In the genomic region with DNA sequence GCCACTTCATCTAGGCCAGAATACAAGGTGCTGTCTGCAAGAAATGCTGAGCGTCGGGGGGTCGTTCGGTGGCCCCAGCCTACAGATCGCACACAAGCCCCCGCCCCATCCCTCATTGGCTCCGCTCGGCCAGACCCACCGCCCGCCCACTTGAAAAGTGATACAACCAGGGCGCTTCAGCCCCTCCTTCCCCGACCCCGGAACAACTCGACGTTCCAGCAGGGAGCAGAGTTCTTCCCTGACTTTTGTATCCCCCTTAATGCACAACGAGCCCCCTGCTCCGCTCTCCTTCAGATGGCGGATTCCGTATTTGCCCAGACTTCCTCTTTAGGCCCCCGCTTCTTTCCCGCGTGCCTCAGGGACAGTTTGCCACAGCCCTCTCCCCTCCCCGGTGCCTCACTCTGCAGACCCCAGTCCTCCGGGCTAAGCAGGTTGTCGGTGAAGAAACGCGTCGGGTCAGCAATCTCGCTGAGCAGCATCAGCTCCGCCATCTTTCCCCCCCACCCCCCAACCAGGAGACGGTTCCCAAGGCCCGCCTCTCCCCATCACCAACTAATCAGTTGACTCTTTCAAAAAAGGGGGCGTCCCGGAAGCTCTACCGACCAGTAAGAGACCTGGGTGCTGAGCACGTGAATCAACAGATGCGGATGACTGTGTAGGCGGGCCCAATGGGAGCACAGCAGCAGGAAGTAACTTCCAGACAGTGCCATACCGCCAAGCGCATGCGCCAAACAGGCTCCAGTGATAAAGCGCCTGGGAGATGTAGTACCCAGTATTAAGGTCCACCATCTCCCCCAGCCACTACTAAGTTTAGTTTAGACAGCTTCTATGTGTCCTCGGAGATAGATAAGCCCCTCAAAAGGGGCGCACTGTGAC, we compare ENCODE assay signal across 8 cellular contexts. TPM values are rescaled to one million over a fixed set of nuclear protein-coding genes. Genes with fewer than 3 reads are reported as not detected.
A peak's percentile ranks its signal among the peaks of the same experiment; 100 is the strongest.
DNase-seq lines count a peak whose midpoint lies in the region; ATAC-seq, FAIRE-seq and TF ChIP-seq lines count a peak whose summit lies in the region.

A gene (minus strand): TSS at position 530 of the 876 bp plus-strand sequence. CDS start 39 bp downstream, at position 491.

- no peaks in the 10 kb centered on the region for H3K27me3 Mint-ChIP-seq in activated T-cell treated with anti-CD3 and anti-CD28 coated beads, Interleukin-2, amount 50 U/mL, for 72 hours (ENCODE audit: low read depth)

- peak; percentile 100 for DNase-seq in DMS79 (lab: John Stamatoyannopoulos, UW)
- peak; percentile 98 for DNase-seq in RCC 7860 (ENCODE audit: low spot score)
- DNase-seq in activated T-cell treated with anti-CD3 and anti-CD28 coated beads, Interleukin-2, amount 50 U/mL, for 72 hours = peak; percentile 95 to 99
- DNase-seq in esophagus muscularis mucosa (ENCODE audit: extremely low spot score) = peak; percentile 100
- DNase-seq in stimulated activated CD8-positive, alpha-beta memory T cell treated with anti-CD3 and anti-CD28 coated beads, Interleukin-7, amount 100 ng/mL, for 4 hours (ENCODE audit: low read depth in 2 of 2) = peak; percentile 98 to 99

- H3K4me1 Mint-ChIP-seq in activated T-cell treated with anti-CD3 and anti-CD28 coated beads, Interleukin-2, amount 50 U/mL, for 72 hours (ENCODE audit: low read depth) = peaks cover 43% of the 10 kb centered on the region

- H3K27ac ChIP-seq in KOPT-K1 (ENCODE audit: low read depth, low read length, poor library complexity, severe bottlenecking) (peak within 1 kb of the TSS; percentile 82), esophagus muscularis mucosa (replicated peaks in 1 of 4) (peak within 1 kb of the TSS; percentile 85 to 94 (median 91)), muscle layer of duodenum (ENCODE audit: low read length) (peak within 1 kb of the TSS; percentile 94)

- peak within 1 kb of the TSS; percentile 82 for H3K27ac Mint-ChIP-seq in activated T-cell treated with anti-CD3 and anti-CD28 coated beads, Interleukin-2, amount 50 U/mL, for 72 hours

- H3K4me1 ChIP-seq in esophagus muscularis mucosa = peaks cover 29 to 48% (median 38%) of the 10 kb centered on the region in 4 donors
- H3K4me1 ChIP-seq in muscle layer of duodenum (ENCODE audit: control insufficient read depth in 1 of 2, insufficient read depth in 2 of 2, low read length in 2 of 2) = peaks cover 21 to 35% of the 10 kb centered on the region in 2 donors

- peak within 1 kb of the TSS; percentile 80 to 92 (median 86) for H3K4me3 ChIP-seq in esophagus muscularis mucosa
- peak within 1 kb of the TSS; percentile 97 to 99 for H3K4me3 ChIP-seq in muscle layer of duodenum (ENCODE audit: low read depth in 1 of 2, low read length in 2 of 2)

- H3K4me3 Mint-ChIP-seq in activated T-cell treated with anti-CD3 and anti-CD28 coated beads, Interleukin-2, amount 50 U/mL, for 72 hours = peak within 1 kb of the TSS; percentile 87 to 100

- H3K36me3 Mint-ChIP-seq in activated T-cell treated with anti-CD3 and anti-CD28 coated beads, Interleukin-2, amount 50 U/mL, for 72 hours (ENCODE audit: insufficient read depth in 2 of 2) = peaks cover 11 to 17% of the 10 kb centered on the region in 2 donors

- peaks cover 0 to 2% of the 10 kb centered on the region in 2 donors for H3K9me3 Mint-ChIP-seq in activated T-cell treated with anti-CD3 and anti-CD28 coated beads, Interleukin-2, amount 50 U/mL, for 72 hours

- peak; percentile 9 for TF ChIP-seq POLR2A in esophagus muscularis mucosa (IDR thresholded peaks at IDR 0.05; ENCODE audit: low read depth)

- under 1% methylated on average over 28 of the region's 44 CpGs for WGBS in esophagus muscularis mucosa

- ATAC-seq in GM21786 (IDR thresholded peaks at IDR 0.05; ENCODE audit: unreplicated experiment) = peak; percentile 95
- peak; percentile 91 to 92 for ATAC-seq in activated T-cell treated with anti-CD3 and anti-CD28 coated beads, Interleukin-2, amount 50 U/mL, for 72 hours (replicated peaks in 1 of 2)

- H3K36me3 ChIP-seq in KOPT-K1 (ENCODE audit: insufficient read depth, low read length) (peaks cover 41% of the 10 kb centered on the region), esophagus muscularis mucosa (peaks cover 25 to 41% (median 37%) of the 10 kb centered on the region in 4 donors), muscle layer of duodenum (ENCODE audit: control insufficient read depth in 1 of 2, insufficient read depth in 2 of 2, low read length in 2 of 2) (peaks cover 13 to 31% of the 10 kb centered on the region in 2 donors)

- intact Hi-C loops in esophagus muscularis mucosa (cut with DNase I) = no loop called here

- H3K9me3 ChIP-seq in KOPT-K1 (ENCODE audit: insufficient read depth, low read length, poor library complexity, severe bottlenecking) (no peaks in the 10 kb centered on the region), esophagus muscularis mucosa (no peaks in the 10 kb centered on the region), muscle layer of duodenum (ENCODE audit: control insufficient read depth in 1 of 2, low read length in 2 of 2) (no peaks in the 10 kb centered on the region)

- FAIRE-seq in RCC 7860 (lab: Jason Lieb, UNC) = peak; percentile 84

- no peak for TF ChIP-seq CTCF in esophagus muscularis mucosa (IDR thresholded peaks at IDR 0.05)

- H3K27me3 ChIP-seq in esophagus muscularis mucosa (no peaks in the 10 kb centered on the region), muscle layer of duodenum (ENCODE audit: low read depth, low read length) (no peaks in the 10 kb centered on the region)

- no peak for TF ChIP-seq EP300 in esophagus muscularis mucosa (IDR thresholded peaks at IDR 0.05)

RNA-seq across cellular contexts. Expression of the gene that starts here (rescaled TPM):
- total RNA-seq in activated T-cell treated with anti-CD3 and anti-CD28 coated beads, Interleukin-2, amount 50 U/mL, for 72 hours = 100 to 1,000 TPM in 1 of 2 donors, 10 to 100 TPM in 1; 99.9 to 105 TPM
- total RNA-seq in esophagus muscularis mucosa = 10 to 100 TPM; 17.7 to 37.4 (median 27.2) TPM

Comparison
In these comparisons a context has a peak if more than half of its experiments do, and no peak if none do; other contexts are left out.
1. Peak in every context shown above with its lines: DNase-seq, ATAC-seq, H3K4me3 ChIP-seq and H3K27ac ChIP-seq.